8 cellular contexts compared by ENCODE assay signal in genomic region chr11:126304457-126305072, GRCh38. TPM values are rescaled to one million over a fixed set of nuclear protein-coding genes. Genes with fewer than 3 reads are reported as not detected.
A peak's percentile ranks its signal among the peaks of the same experiment; 100 is the strongest.
DNase-seq lines count a peak whose midpoint lies in the region; ATAC-seq, FAIRE-seq and TF ChIP-seq lines count a peak whose summit lies in the region.

No MANE protein-coding gene starts in this region.

- H3K36me3 ChIP-seq in HUES64 (ENCODE audit: insufficient read depth, low read length) (peaks cover 13% of the 10 kb centered on the region), astrocyte (ENCODE audit: insufficient read depth, low read length) (peaks cover 3% of the 10 kb centered on the region), testis (ENCODE audit: low read depth, missing control alignments) (no peaks in the 10 kb centered on the region)

- H3K4me3 ChIP-seq in HUES64 (ENCODE audit: low read length), result peak overlapping the region; percentile 91
- H3K4me3 ChIP-seq in astrocyte (ENCODE audit: insufficient read depth, low read depth, low read length), result peak overlapping the region; percentile 92
- H3K4me3 ChIP-seq in testis, result peak overlapping the region; percentile 67 to 71

- H2AFZ ChIP-seq in astrocyte (ENCODE audit: low read depth, low read length), result peak overlapping the region; percentile 99

- H3K4me1 Mint-ChIP-seq in astrocyte (ENCODE audit: low read depth, unreplicated experiment), result peaks cover 7% of the 10 kb centered on the region

- H3K79me2 ChIP-seq in astrocyte (ENCODE audit: insufficient read depth, low read length), result peaks cover 8% of the 10 kb centered on the region

- H4K20me1 ChIP-seq in astrocyte (ENCODE audit: insufficient read depth, low read length), result no peaks in the 10 kb centered on the region

- H3K4me3 Mint-ChIP-seq in astrocyte (ENCODE audit: unreplicated experiment), result peak overlapping the region; percentile 89

- peak; percentile 28 for ATAC-seq in GM19025 (IDR thresholded peaks at IDR 0.05; ENCODE audit: low read depth, unreplicated experiment)
- ATAC-seq in left colon, result peak; percentile 1
- ATAC-seq in HG03280 (IDR thresholded peaks at IDR 0.05; ENCODE audit: unreplicated experiment), result no peak

- no peaks in the 10 kb centered on the region for H3K9me3 Mint-ChIP-seq in astrocyte (ENCODE audit: unreplicated experiment)

- intact Hi-C loops in left colon (cut with DNase I, micrococcal nuclease), result loop anchor here in 1 of 2 donors (10.0 kb wide), 1 partner anchor 180 kb away; no protein-coding TSS in a partner anchor
- intact Hi-C loops in testis (cut with DNase I; ENCODE audit: low total_unique reads), result no loop called here

- no peak for TF ChIP-seq CTCF in astrocyte (IDR thresholded peaks at IDR 0.05; ENCODE audit: insufficient read depth, low read depth, low read length)
- TF ChIP-seq CTCF in testis (IDR thresholded peaks at IDR 0.05), result no peak

- no peaks in the 10 kb centered on the region for H3K36me3 Mint-ChIP-seq in astrocyte (ENCODE audit: low read depth, unreplicated experiment)

- 70% methylated on average over 12 of the region's 12 CpGs for WGBS in HUES64
- 14 to 27% methylated on average over 12 of the region's 12 CpGs for WGBS in testis, 2 donors

- peaks cover 8% of the 10 kb centered on the region; the same call in 1 of the 2 replicates for H3K4me1 ChIP-seq in HUES64 (ENCODE audit: insufficient read depth, low read length)
- H3K4me1 ChIP-seq in astrocyte (ENCODE audit: insufficient read depth, low read length), result peaks cover 10% of the 10 kb centered on the region
- peaks cover 10% of the 10 kb centered on the region for H3K4me1 ChIP-seq in testis

- no peak for DNase-seq in astrocyte (ENCODE audit: low read depth)
- no peak for DNase-seq in left colon
- DNase-seq in testis, result no peak
- no peak for DNase-seq in hepatic stellate cell (ENCODE audit: low spot score)
- DNase-seq in NOMO-1 treated with DMSO at 0.1 percent for 48 hours (lab: John Stamatoyannopoulos, UW; ENCODE audit: unreplicated experiment), result no peak

- H3K9me3 ChIP-seq in HUES64 (ENCODE audit: insufficient read depth, low read depth, low read length), result no peaks in the 10 kb centered on the region
- H3K9me3 ChIP-seq in astrocyte (ENCODE audit: insufficient read depth, low read depth, low read length), result no peaks in the 10 kb centered on the region
- H3K9me3 ChIP-seq in testis, result no peaks in the 10 kb centered on the region

- no peaks in the 10 kb centered on the region for H3K27me3 Mint-ChIP-seq in astrocyte (ENCODE audit: low read depth, unreplicated experiment)

- no peak for TF ChIP-seq POLR2A in testis (IDR thresholded peaks at IDR 0.05)

- peak overlapping the region; percentile 93; the same call in 1 of the 2 replicates for H3K9ac ChIP-seq in HUES64 (ENCODE audit: low read depth, low read length)
- peak overlapping the region; percentile 85 for H3K9ac ChIP-seq in astrocyte (ENCODE audit: low read length)

- peak overlapping the region; percentile 54 for H3K27ac Mint-ChIP-seq in astrocyte (ENCODE audit: unreplicated experiment)

- H3K27ac ChIP-seq in HUES64 (ENCODE audit: low read depth, low read length) (peak overlapping the region; percentile 91; the same call in 1 of the 2 replicates), astrocyte (ENCODE audit: low read depth, low read length) (peak overlapping the region; percentile 82), testis (peak overlapping the region; percentile 81 to 87)

- peak overlapping the region; percentile 85 for H3K4me2 ChIP-seq in astrocyte (ENCODE audit: low read length)

- H3K27me3 ChIP-seq in HUES64 (ENCODE audit: insufficient read depth, low read length) (no peaks in the 10 kb centered on the region), astrocyte (ENCODE audit: insufficient read depth, low read length) (no peaks in the 10 kb centered on the region), testis (no peaks in the 10 kb centered on the region)

- FAIRE-seq in astrocyte (lab: Jason Lieb, UNC), result no peak

RNA-seq across cellular contexts. Expression of gene DCPS, which starts 0.7 kb away (rescaled TPM):
- polyA plus RNA-seq in HUES64 (2013, experiment 1 of 2), result 18.9 TPM
- polyA plus RNA-seq in HUES64 (2013, experiment 2 of 2), result 24.0 TPM
- total RNA-seq in astrocyte, result 11.3 and 14.0 TPM in 2 replicates
- 10 to 100 TPM; 10.9 to 21.9 TPM for total RNA-seq in left colon
- total RNA-seq in testis, result 10 to 100 TPM; 16.9 to 20.9 TPM
- 16.8 TPM for polyA plus RNA-seq in testis (ENCODE audit: insufficient read depth, low read depth, low replicate concordance)

RNA-seq across cellular contexts. Expression of gene TIRAP, which starts 21.7 kb away (rescaled TPM):
- polyA plus RNA-seq in HUES64 (2013, experiment 1 of 2), result 2.8 TPM
- polyA plus RNA-seq in HUES64 (2013, experiment 2 of 2), result 3.7 TPM
- total RNA-seq in astrocyte (6.6 and 6.8 TPM in 2 replicates), left colon (10 to 100 TPM; 17.0 to 22.7 TPM), testis (1 to 10 TPM; 5.7 to 5.9 TPM)
- 3.6 TPM for polyA plus RNA-seq in testis (ENCODE audit: insufficient read depth, low read depth, low replicate concordance)

RNA-seq across cellular contexts. Expression of gene FOXRED1, which starts 35.6 kb away (rescaled TPM):
- polyA plus RNA-seq in HUES64 (2013, experiment 1 of 2), result 29.8 TPM
- polyA plus RNA-seq in HUES64 (2013, experiment 2 of 2), result 29.2 TPM
- 15.4 and 16.3 TPM in 2 replicates for total RNA-seq in astrocyte
- total RNA-seq in left colon, result 10 to 100 TPM; 25.5 to 35.7 TPM
- 10 to 100 TPM; 40.3 to 49.4 TPM for total RNA-seq in testis
- polyA plus RNA-seq in testis (ENCODE audit: insufficient read depth, low read depth, low replicate concordance), result 31.6 TPM

RNA-seq across cellular contexts. Expression of gene SRPRA, which starts 35.9 kb away (rescaled TPM):
- polyA plus RNA-seq in HUES64 (2013, experiment 1 of 2), result 37.5 TPM
- 41.3 TPM for polyA plus RNA-seq in HUES64 (2013, experiment 2 of 2)
- total RNA-seq in astrocyte (74.6 and 83.1 TPM in 2 replicates), left colon (10 to 100 TPM; 75.5 to 82.6 TPM), testis (100 to 1,000 TPM; 105 to 122 TPM)
- 88.4 TPM for polyA plus RNA-seq in testis (ENCODE audit: insufficient read depth, low read depth, low replicate concordance)

RNA-seq across cellular contexts. Expression of gene ST3GAL4, which starts 50.9 kb away (rescaled TPM):
- polyA plus RNA-seq in HUES64 (2013, experiment 1 of 2), result 14.4 TPM
- polyA plus RNA-seq in HUES64 (2013, experiment 2 of 2), result 13.7 TPM
- total RNA-seq in astrocyte (12.2 and 14.1 TPM in 2 replicates), left colon (100 to 1,000 TPM; 181 to 536 TPM), testis (100 to 1,000 TPM; 212 to 221 TPM)
- polyA plus RNA-seq in testis (ENCODE audit: insufficient read depth, low read depth, low replicate concordance), result 102 TPM
